8 cellular contexts compared by ENCODE assay signal in genomic region chr16:68310441-68311315, GRCh38. TPM values are rescaled to one million over a fixed set of nuclear protein-coding genes. Genes with fewer than 3 reads are reported as not detected.
DNase-seq lines count a peak whose midpoint lies in the region; ATAC-seq, FAIRE-seq and TF ChIP-seq lines count a peak whose summit lies in the region.

Gene PRMT7 (plus strand): TSS chr16:68311019. CDS start chr16:68315980, 4,961 bp downstream.
Gene SLC7A6OS (minus strand): TSS chr16:68310946. CDS start chr16:68310926, 20 bp downstream.

- peaks cover 41% of the 10 kb centered on the region for H3K36me3 ChIP-seq in CD4-positive, CD25-positive, alpha-beta regulatory T cell (ENCODE audit: control insufficient read depth, insufficient read depth, low read length)
- H3K36me3 ChIP-seq in HepG2 (replicated peaks in 1 of 2; ENCODE audit: control insufficient read depth in 1 of 2, insufficient read depth in 2 of 2, low read length in 2 of 2): peaks cover 5 to 21% of the 10 kb centered on the region in 2 experiments

- peak within 1 kb of the TSS; percentile 45 for H2AFZ ChIP-seq in HepG2 (ENCODE audit: low read length)

- H3K36me3 Mint-ChIP-seq in CD4-positive, CD25-positive, alpha-beta regulatory T cell: peaks cover 25% of the 10 kb centered on the region
- H3K36me3 Mint-ChIP-seq in dendritic cell treated with granulocyte-macrophage colony-stimulating factor and Interleukin-4, amounts not matched to agents 40 ng/mL and 50 ng/mL, for 4 days (ENCODE audit: low read depth): peaks cover 71% of the 10 kb centered on the region

- peak in 1 of 2 experiments; percentile 16; a peak in 1 of 4 replicates for TF ChIP-seq EP300 in HepG2 (IDR thresholded peaks at IDR 0.05; ENCODE audit: low read depth in 2 of 2, low read length in 2 of 2)
- TF ChIP-seq EP300 in HepG2 (CRISPR knock-in tag; IDR thresholded peaks at IDR 0.05; ENCODE audit: borderline replicate concordance): peak; percentile 85

- H4K20me1 ChIP-seq in HepG2 (ENCODE audit: insufficient read depth, low read length): peaks cover 4% of the 10 kb centered on the region; the same call in 1 of the 2 replicates

- POLR2A ChIA-PET in HepG2 (lab: Yijun Ruan, JAX): interaction anchor here (0.8 to 2.6 kb wide), 30 partner anchors 9 to 231 kb away, joined by 3 to 89 read pairs (median 8); partner anchors contain the start of genes ESRP2, NFATC3, PLA2G15 and SLC7A6

- in situ Hi-C loops in HepG2 (cut with HindIII; ENCODE audit: extremely low pct_ligation_motif_present, low pct_unique_long_range_greater_than_20kb): no loop called here

- H3K27me3 ChIP-seq in CD4-positive, CD25-positive, alpha-beta regulatory T cell (ENCODE audit: control insufficient read depth, insufficient read depth, low read length): no peaks in the 10 kb centered on the region
- no peaks in the 10 kb centered on the region; a peak in 1 of 5 replicates for H3K27me3 ChIP-seq in HepG2 (ENCODE audit: control insufficient read depth in 1 of 2, insufficient read depth in 2 of 2, low read length in 2 of 2)

- H3K4me3 Mint-ChIP-seq in CD4-positive, CD25-positive, alpha-beta regulatory T cell: peak within 1 kb of the TSS; percentile 98 to 99 (median 98)
- peak within 1 kb of the TSS; percentile 92 for H3K4me3 Mint-ChIP-seq in dendritic cell treated with granulocyte-macrophage colony-stimulating factor and Interleukin-4, amounts not matched to agents 40 ng/mL and 50 ng/mL, for 4 days

- no peaks in the 10 kb centered on the region for H3K9me3 Mint-ChIP-seq in CD4-positive, CD25-positive, alpha-beta regulatory T cell
- no peaks in the 10 kb centered on the region for H3K9me3 Mint-ChIP-seq in dendritic cell treated with granulocyte-macrophage colony-stimulating factor and Interleukin-4, amounts not matched to agents 40 ng/mL and 50 ng/mL, for 4 days

- ATAC-seq in CD4-positive, CD25-positive, alpha-beta regulatory T cell (ENCODE audit: low read depth in 2 of 2): peak; percentile 99
- peak; percentile 98 for ATAC-seq in GM19438 (IDR thresholded peaks at IDR 0.05; ENCODE audit: low read depth, unreplicated experiment)
- ATAC-seq in HG03571 (IDR thresholded peaks at IDR 0.05; ENCODE audit: unreplicated experiment): peak; percentile 97
- ATAC-seq in HepG2: peak; percentile 99

- TSS peak; percentile 73 for BruUV-seq in HepG2 (replicated peaks; lab: Mats Ljungman, UMichigan)

- intact Hi-C loops in dendritic cell treated with granulocyte-macrophage colony-stimulating factor and Interleukin-4, amounts not matched to agents 40 ng/mL and 50 ng/mL, for 4 days (cut with micrococcal nuclease): loop anchor here (1.0 to 5.0 kb wide), 3 partner anchors 45 to 63 kb away; partner anchors contain the start of gene PLA2G15
- intact Hi-C loops in HepG2 (cut with micrococcal nuclease; ENCODE audit: unreplicated experiment): loop anchor here (1.0 kb wide), 2 partner anchors 18 to 45 kb away; no protein-coding TSS in a partner anchor

- TF ChIP-seq RAD21 in HepG2 (CRISPR knock-in tag; IDR thresholded peaks at IDR 0.05): peak; percentile 66

- TF ChIP-seq POLR2A in HepG2 (IDR thresholded peaks at IDR 0.05; ENCODE audit: insufficient read depth in 1 of 2, low read depth in 2 of 2, low read length in 2 of 2): peak; percentile 97

- TF ChIP-seq CTCF in HepG2 (CRISPR knock-in tag; IDR thresholded peaks at IDR 0.05): peak; percentile 23; the same call in 1 of the 2 replicates

- peaks cover 41% of the 10 kb centered on the region for H3K4me1 ChIP-seq in CD4-positive, CD25-positive, alpha-beta regulatory T cell (ENCODE audit: control insufficient read depth, insufficient read depth, low read length, poor library complexity, severe bottlenecking)
- H3K4me1 ChIP-seq in HepG2 (ENCODE audit: insufficient read depth, low read length): peaks cover 44% of the 10 kb centered on the region

- H3K27me3 Mint-ChIP-seq in CD4-positive, CD25-positive, alpha-beta regulatory T cell: no peaks in the 10 kb centered on the region
- H3K27me3 Mint-ChIP-seq in dendritic cell treated with granulocyte-macrophage colony-stimulating factor and Interleukin-4, amounts not matched to agents 40 ng/mL and 50 ng/mL, for 4 days: no peaks in the 10 kb centered on the region

- H3K4me3 ChIP-seq in CD4-positive, CD25-positive, alpha-beta regulatory T cell (ENCODE audit: low read depth, low read length): peak within 1 kb of the TSS; percentile 81
- H3K4me3 ChIP-seq in HepG2 (replicated peaks in 1 of 3; ENCODE audit: insufficient read depth in 1 of 3, low read depth in 2 of 3, low read length in 3 of 3): peak within 1 kb of the TSS; percentile 77 to 91 (median 90)

- H3K9ac ChIP-seq in HepG2 (ENCODE audit: insufficient read depth, low read depth, low read length): peak within 1 kb of the TSS; percentile 86

- H3K79me2 ChIP-seq in HepG2 (ENCODE audit: insufficient read depth, low read length): peaks cover 55% of the 10 kb centered on the region

- H3K27ac Mint-ChIP-seq in CD4-positive, CD25-positive, alpha-beta regulatory T cell: peak within 1 kb of the TSS; percentile 92 to 98 (median 98)
- H3K27ac Mint-ChIP-seq in dendritic cell treated with granulocyte-macrophage colony-stimulating factor and Interleukin-4, amounts not matched to agents 40 ng/mL and 50 ng/mL, for 4 days: peak within 1 kb of the TSS; percentile 95

- 0% methylated on average over 33 of the region's 82 CpGs for WGBS in HepG2 (ENCODE audit: low lambda C conversion rate)

- no peaks in the 10 kb centered on the region for H3K9me3 ChIP-seq in CD4-positive, CD25-positive, alpha-beta regulatory T cell (ENCODE audit: control insufficient read depth in 2 of 2, low read length in 2 of 2)
- H3K9me3 ChIP-seq in HepG2 (ENCODE audit: low read length): no peaks in the 10 kb centered on the region

- peaks cover 24 to 65% (median 36%) of the 10 kb centered on the region in 4 donors for H3K4me1 Mint-ChIP-seq in CD4-positive, CD25-positive, alpha-beta regulatory T cell
- H3K4me1 Mint-ChIP-seq in dendritic cell treated with granulocyte-macrophage colony-stimulating factor and Interleukin-4, amounts not matched to agents 40 ng/mL and 50 ng/mL, for 4 days (ENCODE audit: low read depth): peaks cover 30% of the 10 kb centered on the region

- peak within 1 kb of the TSS; percentile 97 for H3K4me2 ChIP-seq in HepG2 (ENCODE audit: low read depth, low read length)

- peak within 1 kb of the TSS; percentile 82 for H3K27ac ChIP-seq in CD4-positive, CD25-positive, alpha-beta regulatory T cell (ENCODE audit: insufficient read depth, low read length, poor library complexity, severe bottlenecking)
- peak within 1 kb of the TSS; percentile 85 for H3K27ac ChIP-seq in HepG2 (ENCODE audit: extremely low read length, insufficient read depth, low read length)

- CTCF ChIA-PET in HepG2 (lab: Yijun Ruan, JAX; ENCODE audit: low intra/inter-chr PET ratio, low total read pairs): interaction anchor here (1.7 kb wide), 1 partner anchor 47 kb away, joined by 4 read pairs; the partner anchor contains the start of gene SLC7A6

- FAIRE-seq in HepG2 (lab: Jason Lieb, UNC): peak; percentile 57

- DNase-seq in CD4-positive, CD25-positive, alpha-beta regulatory T cell: peak; percentile 91 to 97 (median 92)
- peak; percentile 55 for DNase-seq in NCI-H774 (lab: John Stamatoyannopoulos, UW)
- DNase-seq in activated CD4-positive, alpha-beta T cell treated with anti-CD3 and anti-CD28 coated beads, Interleukin-2, amount 50 U/mL, for 4 hours: peak; percentile 85 to 87
- peak; percentile 90 for DNase-seq in HepG2 (ENCODE audit: low spot score)
- DNase-seq in stimulated activated CD4-positive, alpha-beta T cell treated with anti-CD3 and anti-CD28 coated beads, Interleukin-4, amount 100 ng/mL, for 1 hour: peak; percentile 92

RNA-seq across cellular contexts. Expression of gene PRMT7, which starts in this region (rescaled TPM):
- 53.8 TPM for total RNA-seq in CD4-positive, CD25-positive, alpha-beta regulatory T cell
- polyA plus RNA-seq in CD4-positive, CD25-positive, alpha-beta regulatory T cell: 10 to 100 TPM; 32.4 to 34.8 (median 34.1) TPM
- total RNA-seq in HepG2 (2016; rRNA removed; fragmentation: Illumina TruSeq; extraction: Trizol): 46.7 and 55.0 TPM in 2 replicates
- total RNA-seq in HepG2 (2016; cell fraction: cytosol; rRNA removed; fragmentation: Illumina TruSeq; extraction: Trizol; ENCODE audit: low read depth): 9.5 and 12.3 TPM in 2 replicates
- 45.8 and 52.4 TPM in 2 replicates for total RNA-seq in HepG2 (2016; cell fraction: insoluble cytoplasmic fraction; rRNA removed; fragmentation: Illumina TruSeq; extraction: Trizol)
- 18.9 and 20.2 TPM in 2 replicates for total RNA-seq in HepG2 (2016; cell fraction: membrane; rRNA removed; fragmentation: Illumina TruSeq; extraction: Trizol)
- 51.3 and 66.0 TPM in 2 replicates for total RNA-seq in HepG2 (2016; cell fraction: nucleus; rRNA removed; fragmentation: Illumina TruSeq; extraction: Trizol)
- 47.5 and 53.5 TPM in 2 replicates for polyA plus RNA-seq in HepG2 (2011; rRNA removed)
- 35.5 and 39.1 TPM in 2 replicates for polyA plus RNA-seq in HepG2 (2011; cell fraction: cytosol; rRNA removed)
- 268 and 334 TPM in 2 replicates for polyA plus RNA-seq in HepG2 (2011; cell fraction: nucleus; rRNA removed)
- polyA plus RNA-seq in HepG2 (2012): 28.1 and 39.6 TPM in 2 replicates
- 4.3 and 4.6 TPM in 2 replicates for polyA plus RNA-seq in HepG2 (2016; cell fraction: cytosol; fragmentation: Illumina TruSeq; extraction: Trizol; ENCODE audit: low read depth)
- 36.4 and 39.2 TPM in 2 replicates for polyA plus RNA-seq in HepG2 (2016; cell fraction: insoluble cytoplasmic fraction; fragmentation: Illumina TruSeq; extraction: Trizol; ENCODE audit: low read depth)
- 6.8 and 7.1 TPM in 2 replicates for polyA plus RNA-seq in HepG2 (2016; cell fraction: membrane; fragmentation: Illumina TruSeq; extraction: Trizol; ENCODE audit: low read depth)
- polyA plus RNA-seq in HepG2 (2016; cell fraction: nucleus; fragmentation: Illumina TruSeq; extraction: Trizol; ENCODE audit: insufficient read depth, low read depth): 109 and 112 TPM in 2 replicates
- 105 and 173 TPM in 2 replicates for polyA minus RNA-seq in HepG2 (2011; rRNA and poly(A)+ RNA removed; ENCODE audit: low replicate concordance)
- 15.1 and 21.0 TPM in 2 replicates for polyA minus RNA-seq in HepG2 (2011; cell fraction: cytosol; rRNA and poly(A)+ RNA removed)
- 89.8 and 99.8 TPM in 2 replicates for polyA minus RNA-seq in HepG2 (2011; cell fraction: nucleus; rRNA and poly(A)+ RNA removed)

RNA-seq across cellular contexts. Expression of gene SLC7A6OS, which starts in this region (rescaled TPM):
- 38.4 TPM for total RNA-seq in CD4-positive, CD25-positive, alpha-beta regulatory T cell
- polyA plus RNA-seq in CD4-positive, CD25-positive, alpha-beta regulatory T cell: 10 to 100 TPM; 23.7 to 28.0 (median 26.8) TPM
- 21.5 and 21.6 TPM in 2 replicates for total RNA-seq in HepG2 (2016; rRNA removed; fragmentation: Illumina TruSeq; extraction: Trizol)
- total RNA-seq in HepG2 (2016; cell fraction: cytosol; rRNA removed; fragmentation: Illumina TruSeq; extraction: Trizol; ENCODE audit: low read depth): 4.2 and 5.7 TPM in 2 replicates
- total RNA-seq in HepG2 (2016; cell fraction: insoluble cytoplasmic fraction; rRNA removed; fragmentation: Illumina TruSeq; extraction: Trizol): 19.7 and 21.7 TPM in 2 replicates
- total RNA-seq in HepG2 (2016; cell fraction: membrane; rRNA removed; fragmentation: Illumina TruSeq; extraction: Trizol): 8.6 and 9.1 TPM in 2 replicates
- total RNA-seq in HepG2 (2016; cell fraction: nucleus; rRNA removed; fragmentation: Illumina TruSeq; extraction: Trizol): 28.4 and 34.8 TPM in 2 replicates
- polyA plus RNA-seq in HepG2 (2011; rRNA removed): 11.2 and 12.5 TPM in 2 replicates
- 6.1 and 9.0 TPM in 2 replicates for polyA plus RNA-seq in HepG2 (2011; cell fraction: cytosol; rRNA removed)
- 22.2 and 25.4 TPM in 2 replicates for polyA plus RNA-seq in HepG2 (2011; cell fraction: nucleus; rRNA removed)
- polyA plus RNA-seq in HepG2 (2012): 12.1 and 13.5 TPM in 2 replicates
- 2.2 and 2.4 TPM in 2 replicates for polyA plus RNA-seq in HepG2 (2016; cell fraction: cytosol; fragmentation: Illumina TruSeq; extraction: Trizol; ENCODE audit: low read depth)
- polyA plus RNA-seq in HepG2 (2016; cell fraction: insoluble cytoplasmic fraction; fragmentation: Illumina TruSeq; extraction: Trizol; ENCODE audit: low read depth): 19.5 and 20.3 TPM in 2 replicates
- polyA plus RNA-seq in HepG2 (2016; cell fraction: membrane; fragmentation: Illumina TruSeq; extraction: Trizol; ENCODE audit: low read depth): 4.3 and 4.5 TPM in 2 replicates
- polyA plus RNA-seq in HepG2 (2016; cell fraction: nucleus; fragmentation: Illumina TruSeq; extraction: Trizol; ENCODE audit: insufficient read depth, low read depth): 37.7 and 42.1 TPM in 2 replicates
- polyA minus RNA-seq in HepG2 (2011; rRNA and poly(A)+ RNA removed; ENCODE audit: low replicate concordance): 8.8 and 15.1 TPM in 2 replicates
- 4.7 and 4.9 TPM in 2 replicates for polyA minus RNA-seq in HepG2 (2011; cell fraction: cytosol; rRNA and poly(A)+ RNA removed)
- 26.7 and 28.5 TPM in 2 replicates for polyA minus RNA-seq in HepG2 (2011; cell fraction: nucleus; rRNA and poly(A)+ RNA removed)

Comparison
In these comparisons a context has a peak if more than half of its experiments do, and no peak if none do; other contexts are left out.
1. Peak in every context shown above with its lines: DNase-seq, ATAC-seq, H3K4me3 ChIP-seq and H3K27ac ChIP-seq.